In genomic region chr9:122264360-122265264, GRCh38 we compare ENCODE assay signal across 8 cellular contexts. TPM values are rescaled to one million over a fixed set of nuclear protein-coding genes. Genes with fewer than 3 reads are reported as not detected.
DNase-seq lines count a peak whose midpoint lies in the region; ATAC-seq and TF ChIP-seq lines count a peak whose summit lies in the region.

TSS of gene MRRF (plus strand) at chr9:122264882. CDS start at chr9:122270892, 6,010 bp downstream.
TSS of gene RBM18 (minus strand) at chr9:122264840. CDS start at chr9:122261492, 3,348 bp downstream.

- ATAC-seq in HG02798 (IDR thresholded peaks at IDR 0.05; ENCODE audit: poor library complexity, unreplicated experiment) (peak; percentile 95), T-helper 17 cell (peak; percentile 85), left ventricle myocardium superior (peak; percentile 95)

- peak; percentile 69 for TF ChIP-seq POLR2A in prostate gland (IDR thresholded peaks at IDR 0.05)

- TF ChIP-seq CTCF in GM13977 (IDR thresholded peaks at IDR 0.05; ENCODE audit: extremely low read depth, insufficient read depth, missing control alignments) (peak; percentile 0), prostate gland (IDR thresholded peaks at IDR 0.05) (peak in 2 of 4 experiments; percentile 14 to 29)

- H3K4me1 Mint-ChIP-seq in T-helper 17 cell: peaks cover 35% of the 10 kb centered on the region

- peaks cover 2% of the 10 kb centered on the region for H3K36me3 Mint-ChIP-seq in T-helper 17 cell (ENCODE audit: low read depth)

- H3K36me3 ChIP-seq in prostate gland: no peaks in the 10 kb centered on the region

- H3K27ac ChIP-seq in prostate gland: peak within 1 kb of the TSS; percentile 80 to 93

- intact Hi-C loops in left ventricle myocardium superior (cut with micrococcal nuclease) (no loop called here), prostate gland (cut with DNase I) (no loop called here)

- H3K27me3 ChIP-seq in prostate gland (replicated peaks; ENCODE audit: insufficient read depth): no peaks in the 10 kb centered on the region

- in situ Hi-C loops in GM13977 (cut with MboI; ENCODE audit: low pct_unique_long_range_greater_than_20kb, low sequenced_read_pairs, unreplicated experiment): no loop called here

- peak within 1 kb of the TSS; percentile 58 to 77 for H3K4me3 ChIP-seq in prostate gland

- no peaks in the 10 kb centered on the region for H3K9me3 ChIP-seq in T-helper 17 cell (ENCODE audit: control insufficient read depth, low read length, poor library complexity, severe bottlenecking)
- H3K9me3 ChIP-seq in prostate gland: no peaks in the 10 kb centered on the region

- WGBS in prostate gland: 0% methylated on average over 37 of the region's 64 CpGs

- H3K27ac Mint-ChIP-seq in T-helper 17 cell: peak within 1 kb of the TSS; percentile 99

- DNase-seq in GM13977 (ENCODE audit: low spot score) (peak; percentile 90), NCI-H1436 (lab: John Stamatoyannopoulos, UW) (peak; percentile 79), T-helper 17 cell (peak; percentile 78 to 85 (median 79)), amygdala (lab: John Stamatoyannopoulos, UW) (peak; percentile 47 to 93 (median 79)), left ventricle myocardium superior (peak; percentile 95), prostate gland (ENCODE audit: low spot score) (peak; percentile 81), ureter (ENCODE audit: low spot score) (peak; percentile 91)

- H3K4me3 Mint-ChIP-seq in T-helper 17 cell: peak within 1 kb of the TSS; percentile 98

- no peaks in the 10 kb centered on the region for H3K27me3 Mint-ChIP-seq in T-helper 17 cell

- H3K4me1 ChIP-seq in prostate gland (replicated peaks): peaks cover 7% of the 10 kb centered on the region

RNA-seq across cellular contexts. Expression of gene MRRF, which starts in this region (rescaled TPM):
- total RNA-seq in T-helper 17 cell: 10 to 100 TPM; 24.8 to 25.4 TPM
- total RNA-seq in left ventricle myocardium superior: 41.3 TPM
- total RNA-seq in prostate gland: 10 to 100 TPM; 21.1 to 35.4 TPM
- 61.5 TPM for total RNA-seq in ureter

RNA-seq across cellular contexts. Expression of gene RBM18, which starts in this region (rescaled TPM):
- 10 to 100 TPM; 19.1 to 25.9 TPM for total RNA-seq in T-helper 17 cell
- total RNA-seq in left ventricle myocardium superior: 41.8 TPM
- 10 to 100 TPM in 1 of 2 donors, 1 to 10 TPM in 1; 8.8 to 20.3 TPM for total RNA-seq in prostate gland
- 25.0 TPM for total RNA-seq in ureter

Comparison
In these comparisons a context has a peak if more than half of its experiments do, and no peak if none do; other contexts are left out.
1. Peak in every context shown above with its lines: DNase-seq, ATAC-seq, H3K4me3 ChIP-seq and H3K27ac ChIP-seq.